Comparison of ENCODE assay signal across 28 cellular contexts in the genomic region with DNA sequence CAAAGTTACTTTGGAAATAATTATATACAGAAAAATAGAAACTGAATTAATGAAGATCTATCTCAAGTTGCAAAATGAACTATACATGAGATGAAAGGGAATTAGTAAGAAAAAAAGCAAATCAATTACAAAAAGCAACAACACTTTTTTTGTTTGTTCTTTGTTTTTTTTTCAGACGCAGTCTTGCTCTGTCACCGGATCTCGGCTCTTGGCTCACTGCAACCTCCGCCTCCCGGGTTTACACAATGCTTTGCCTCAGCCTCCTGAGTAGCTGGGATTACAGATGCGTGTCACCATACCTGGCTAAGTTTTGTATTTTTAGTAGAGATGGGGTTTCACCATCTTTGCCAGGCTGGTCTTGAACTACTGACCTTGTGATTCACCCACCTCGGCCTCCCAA. TPM values are rescaled to one million over a fixed set of nuclear protein-coding genes. Genes with fewer than 3 reads are reported as not detected.
DNase-seq lines count a peak whose midpoint lies in the region; ATAC-seq, FAIRE-seq and TF ChIP-seq lines count a peak whose summit lies in the region.
"Had no signal": no experiment of that assay in that cellular context is flagged by ENCODE, and none has a peak within 500 bp of the region (broad histone marks: within the 10 kb centered on the region; RNA-seq: fewer than 3 reads in every experiment).

No MANE protein-coding gene starts in this region.

- TF ChIP-seq EP300 in HepG2 (IDR thresholded peaks at IDR 0.05; ENCODE audit: low read depth in 2 of 2, low read length in 2 of 2) (no peak), HepG2 (CRISPR knock-in tag; IDR thresholded peaks at IDR 0.05; ENCODE audit: borderline replicate concordance) (no peak)

- peaks cover 28% of the 10 kb centered on the region for H3K4me1 Mint-ChIP-seq in endodermal cell
- H3K4me1 Mint-ChIP-seq: activated CD8-positive, alpha-beta memory T cell treated with anti-CD3 and anti-CD28 coated beads, Interleukin-2, amount 10 ng/mL, durations not matched to agents 7 days and 5 days had no signal

- H4K91ac ChIP-seq in neuronal stem cell (ENCODE audit: low read depth, low read length, poor library complexity), result no peak overlapping the region

- CTCF ChIA-PET in HepG2 (lab: Yijun Ruan, JAX; ENCODE audit: low intra/inter-chr PET ratio, low total read pairs), result no interaction called here

- POLR2A ChIA-PET in HepG2 (lab: Yijun Ruan, JAX), result no interaction called here

- H2AFZ ChIP-seq in HepG2 (ENCODE audit: low read length) (no peak overlapping the region), neuronal stem cell (ENCODE audit: low read length) (no peak overlapping the region)

- no peak overlapping the region for H3K4ac ChIP-seq in neuronal stem cell (ENCODE audit: low read length)

- no peak overlapping the region for H2AK5ac ChIP-seq in neuronal stem cell (ENCODE audit: low read depth, low read length)

- no peak overlapping the region for H2BK12ac ChIP-seq in neuronal stem cell (ENCODE audit: low read length)

- DNase-seq in HepG2 (ENCODE audit: low spot score) (no peak), right lobe of liver (no peak), epithelial cell of esophagus (ENCODE audit: low read depth) (peak; percentile 36), neuronal stem cell (ENCODE audit: low spot score) (no peak), germinal center (ENCODE audit: low spot score) (no peak), endodermal cell (no peak), AG08395 (ENCODE audit: low spot score) (no peak)
- no peak for DNase-seq in activated naive CD4-positive, alpha-beta T cell treated with Interleukin-2 at 50 U/mL for 16 hours
- DNase-seq: ACHN; activated CD4-positive, alpha-beta T cell treated with anti-CD3 and anti-CD28 coated beads, Interleukin-2, amount 10 ng/mL, durations not matched to agents 24 days and 14 days; activated CD8-positive, alpha-beta memory T cell treated with anti-CD3 and anti-CD28 coated beads, Interleukin-2, amount 10 ng/mL, durations not matched to agents 7 days and 5 days; activated naive CD4-positive, alpha-beta T cell treated with anti-CD3 and anti-CD28 coated beads for 36 hours; activated T-cell treated with anti-CD3 and anti-CD28 coated beads, Interleukin-2, amount 50 U/mL, for 72 hours; Calu3; immature natural killer cell; midbrain; NCI-H1092 treated with DMSO at 0.1 percent for 48 hours; NCI-H2029 treated with DMSO at 0.1 percent for 48 hours; NCI-H446; stimulated activated CD4-positive, alpha-beta T cell treated with anti-CD3 and anti-CD28 coated beads, Interleukin-1b, Interleukin-23, amount 100 ng/mL, for 48 hours; upper lobe of left lung had no signal

- no peaks in the 10 kb centered on the region for H4K20me1 ChIP-seq in HepG2 (ENCODE audit: insufficient read depth, low read length)
- H4K20me1 ChIP-seq: BLaER1 treated with 17β-estradiol and CSF1 and Interleukin-3, amounts not matched to agents 10 nM and 100 nM had no signal

- H3K18ac ChIP-seq in neuronal stem cell (ENCODE audit: low read length), result no peak overlapping the region

- TF ChIP-seq POLR2A in HepG2 (IDR thresholded peaks at IDR 0.05; ENCODE audit: insufficient read depth in 1 of 2, low read depth in 2 of 2, low read length in 2 of 2), result no peak
- no peak for TF ChIP-seq POLR2A in right lobe of liver (IDR thresholded peaks at IDR 0.05)

- H3K9me3 ChIP-seq in HepG2 (ENCODE audit: low read length) (peaks cover 15% of the 10 kb centered on the region; the same call in 1 of the 2 replicates), right lobe of liver (peaks cover 0 to 4% (median 0%) of the 10 kb centered on the region in 4 donors), neuronal stem cell (replicated peaks in 1 of 2; ENCODE audit: control insufficient read depth in 2 of 2, insufficient read depth in 1 of 2, low read depth in 1 of 2, low read length in 2 of 2) (peaks cover 2 to 14% of the 10 kb centered on the region in 2 donors), endodermal cell (ENCODE audit: control insufficient read depth, low read length) (peaks cover 6% of the 10 kb centered on the region)

- no peaks in the 10 kb centered on the region for H3K79me1 ChIP-seq in neuronal stem cell (ENCODE audit: low read depth, low read length)

- H3K36me3 ChIP-seq in HepG2 (replicated peaks in 1 of 2; ENCODE audit: control insufficient read depth in 1 of 2, insufficient read depth in 2 of 2, low read length in 2 of 2) (no peaks in the 10 kb centered on the region), right lobe of liver (no peaks in the 10 kb centered on the region), neuronal stem cell (replicated peaks in 1 of 2; ENCODE audit: control insufficient read depth in 2 of 2, insufficient read depth in 2 of 2, low read length in 2 of 2) (peaks cover 2 to 8% of the 10 kb centered on the region in 2 donors), endodermal cell (ENCODE audit: control insufficient read depth, insufficient read depth, low read length) (no peaks in the 10 kb centered on the region)
- H3K36me3 ChIP-seq: cardiac muscle cell, upper lobe of left lung had no signal

- in situ Hi-C loops in HepG2 (cut with HindIII; ENCODE audit: extremely low pct_ligation_motif_present, low pct_unique_long_range_greater_than_20kb), result no loop called here

- H3K27me3 ChIP-seq in HepG2 (ENCODE audit: control insufficient read depth in 1 of 2, insufficient read depth in 2 of 2, low read length in 2 of 2) (no peaks in the 10 kb centered on the region), right lobe of liver (no peaks in the 10 kb centered on the region), neuronal stem cell (ENCODE audit: control insufficient read depth in 3 of 3, insufficient read depth in 3 of 3, low read depth in 1 of 3, low read length in 3 of 3) (no peaks in the 10 kb centered on the region), endodermal cell (ENCODE audit: control insufficient read depth, insufficient read depth, low read length, poor library complexity, severe bottlenecking) (no peaks in the 10 kb centered on the region)
- H3K27me3 ChIP-seq: BLaER1 treated with 17β-estradiol and CSF1 and Interleukin-3, amounts not matched to agents 10 nM and 100 nM; cardiac muscle cell had no signal

- H3K4me2 ChIP-seq in HepG2 (ENCODE audit: low read depth, low read length), result peak overlapping the region; percentile 3; the same call in 1 of the 2 replicates
- peak overlapping the region; percentile 25 for H3K4me2 ChIP-seq in neuronal stem cell (ENCODE audit: insufficient read depth, low read length, poor library complexity, severe bottlenecking)

- no peak overlapping the region for H3K27ac Mint-ChIP-seq in endodermal cell
- H3K27ac Mint-ChIP-seq: activated CD4-positive, alpha-beta T cell treated with anti-CD3 and anti-CD28 coated beads, Interleukin-2, amount 10 ng/mL, durations not matched to agents 24 days and 14 days; activated CD8-positive, alpha-beta memory T cell treated with anti-CD3 and anti-CD28 coated beads, Interleukin-2, amount 10 ng/mL, durations not matched to agents 7 days and 5 days; activated naive CD4-positive, alpha-beta T cell treated with anti-CD3 and anti-CD28 coated beads for 36 hours; activated T-cell treated with anti-CD3 and anti-CD28 coated beads, Interleukin-2, amount 50 U/mL, for 72 hours; dendritic cell treated with granulocyte-macrophage colony-stimulating factor and Interleukin-4, amounts not matched to agents 40 ng/mL and 50 ng/mL, for 4 days; immature natural killer cell; T-helper 2 cell treated with Interferon-gamma antibody and Interleukin-4, amounts not matched to agents 5 μg/mL and 100 μg/mL, for 36 hours had no signal

- no peak overlapping the region for H3K4me3 Mint-ChIP-seq in endodermal cell
- H3K4me3 Mint-ChIP-seq: activated CD4-positive, alpha-beta T cell treated with anti-CD3 and anti-CD28 coated beads, Interleukin-2, amount 10 ng/mL, durations not matched to agents 24 days and 14 days; activated CD8-positive, alpha-beta memory T cell treated with anti-CD3 and anti-CD28 coated beads, Interleukin-2, amount 10 ng/mL, durations not matched to agents 7 days and 5 days; activated naive CD4-positive, alpha-beta T cell treated with anti-CD3 and anti-CD28 coated beads for 36 hours; dendritic cell treated with granulocyte-macrophage colony-stimulating factor and Interleukin-4, amounts not matched to agents 40 ng/mL and 50 ng/mL, for 4 days; T-helper 2 cell treated with Interferon-gamma antibody and Interleukin-4, amounts not matched to agents 5 μg/mL and 100 μg/mL, for 36 hours had no signal

- no peak overlapping the region for H2BK120ac ChIP-seq in neuronal stem cell (ENCODE audit: low read depth, low read length)

- no peak overlapping the region for H3K27ac ChIP-seq in HepG2 (ENCODE audit: extremely low read length, insufficient read depth, low read length)
- no peak overlapping the region for H3K27ac ChIP-seq in right lobe of liver
- H3K27ac ChIP-seq in neuronal stem cell (replicated peaks; ENCODE audit: low read length), result no peak overlapping the region
- no peak overlapping the region for H3K27ac ChIP-seq in endodermal cell (ENCODE audit: low read depth, low read length)
- H3K27ac ChIP-seq: BLaER1 treated with 17β-estradiol and CSF1 and Interleukin-3, amounts not matched to agents 10 nM and 100 nM; cardiac muscle cell; HL-60; skin epidermis; upper lobe of left lung had no signal

- H4K8ac ChIP-seq in neuronal stem cell (ENCODE audit: low read depth, low read length), result no peak overlapping the region

- H3K4me3 ChIP-seq in HepG2 (replicated peaks in 1 of 3; ENCODE audit: insufficient read depth in 1 of 3, low read depth in 2 of 3, low read length in 3 of 3) (no peak overlapping the region), right lobe of liver (no peak overlapping the region), epithelial cell of esophagus (ENCODE audit: low read length) (no peak overlapping the region), neuronal stem cell (ENCODE audit: low read length in 2 of 2) (no peak overlapping the region), endodermal cell (ENCODE audit: low read length) (no peak overlapping the region)
- H3K4me3 ChIP-seq: BLaER1 treated with 17β-estradiol and CSF1 and Interleukin-3, amounts not matched to agents 10 nM and 100 nM; cardiac muscle cell; skin epidermis; upper lobe of left lung had no signal

- ATAC-seq in HepG2 (no peak), right lobe of liver (no peak)
- ATAC-seq: activated CD8-positive, alpha-beta memory T cell treated with anti-CD3 and anti-CD28 coated beads, Interleukin-2, amount 10 ng/mL, durations not matched to agents 7 days and 5 days; activated T-cell treated with anti-CD3 and anti-CD28 coated beads, Interleukin-2, amount 50 U/mL, for 72 hours had no signal

- H3K4me1 ChIP-seq in HepG2 (ENCODE audit: insufficient read depth, low read length) (peaks cover 24% of the 10 kb centered on the region), right lobe of liver (no peaks in the 10 kb centered on the region), neuronal stem cell (ENCODE audit: control insufficient read depth in 2 of 2, insufficient read depth in 1 of 2, low read depth in 1 of 2, low read length in 2 of 2) (peaks cover 0 to 7% of the 10 kb centered on the region in 2 donors), endodermal cell (ENCODE audit: control insufficient read depth, insufficient read depth, low read length) (no peaks in the 10 kb centered on the region)

- H3K27me3 Mint-ChIP-seq in endodermal cell (ENCODE audit: insufficient read depth), result peaks cover 14% of the 10 kb centered on the region
- H3K27me3 Mint-ChIP-seq: activated CD4-positive, alpha-beta T cell treated with anti-CD3 and anti-CD28 coated beads, Interleukin-2, amount 10 ng/mL, durations not matched to agents 24 days and 14 days had no signal

- no TSS peak for BruUV-seq in HepG2 (replicated peaks; lab: Mats Ljungman, UMichigan)

- H3K9ac ChIP-seq in HepG2 (ENCODE audit: insufficient read depth, low read depth, low read length), result no peak overlapping the region
- no peak overlapping the region for H3K9ac ChIP-seq in neuronal stem cell (ENCODE audit: low read depth, low read length, poor library complexity)
- no peak overlapping the region for H3K9ac ChIP-seq in endodermal cell (ENCODE audit: extremely low read depth, low read length, poor library complexity, severe bottlenecking)

- no peak for TF ChIP-seq RAD21 in HepG2 (CRISPR knock-in tag; IDR thresholded peaks at IDR 0.05)

- H3K79me2 ChIP-seq in HepG2 (ENCODE audit: insufficient read depth, low read length), result no peaks in the 10 kb centered on the region

- intact Hi-C loops in HepG2 (cut with micrococcal nuclease; ENCODE audit: unreplicated experiment) (no loop called here), right lobe of liver (cut with DNase I) (no loop called here)

- H3K23ac ChIP-seq in neuronal stem cell (ENCODE audit: low read depth, low read length, poor library complexity), result no peak overlapping the region

- no peak overlapping the region for H2BK5ac ChIP-seq in neuronal stem cell (ENCODE audit: low read length)

- H3K36me3 Mint-ChIP-seq in endodermal cell (ENCODE audit: low read depth), result peaks cover 11% of the 10 kb centered on the region

- no peak overlapping the region for H2BK15ac ChIP-seq in neuronal stem cell (ENCODE audit: low read length)

- no peak overlapping the region for H3K14ac ChIP-seq in neuronal stem cell (ENCODE audit: low read length)

- FAIRE-seq in HepG2 (lab: Jason Lieb, UNC), result no peak
- FAIRE-seq: GM19239 had no signal

- no peaks in the 10 kb centered on the region for H3K9me3 Mint-ChIP-seq in endodermal cell

- no peak for TF ChIP-seq CTCF in HepG2 (CRISPR knock-in tag; IDR thresholded peaks at IDR 0.05)
- TF ChIP-seq CTCF in right lobe of liver (IDR thresholded peaks at IDR 0.05), result no peak
- no peak for TF ChIP-seq CTCF in epithelial cell of esophagus (IDR thresholded peaks at IDR 0.05; ENCODE audit: insufficient read depth, low read depth, low read length, missing control alignments)
- no peak for TF ChIP-seq CTCF in endodermal cell (conservative IDR thresholded peaks at IDR 0.05)

- WGBS in HepG2 (ENCODE audit: low lambda C conversion rate), result 18% methylated on average over 7 of the region's 7 CpGs
- 48% methylated on average over 7 of the region's 7 CpGs for WGBS in right lobe of liver (ENCODE audit: insufficient coverage, low coverage, low lambda C conversion rate, missing lambda C conversion rate)
- no CpG with 5 or more reads among the region's 7 CpGs for WGBS in neuronal stem cell (ENCODE audit: extremely low coverage in 2 of 2, insufficient read length in 2 of 2, insufficient replicate concordance in 1 of 2), 2 donors
- WGBS in endodermal cell (ENCODE audit: insufficient coverage in 1 of 2, insufficient read length in 1 of 2), 2 experiments, result 81 to 91% methylated on average over 2 to 7 of the region's 7 CpGs

RNA-seq across cellular contexts. Expression of a gene that starts 2.2 kb away (rescaled TPM):
- total RNA-seq in HepG2 (2016; rRNA removed; fragmentation: Illumina TruSeq; extraction: Trizol) (0.15 and 0.29 TPM in 2 replicates), right lobe of liver (1 to 10 TPM in 1 of 6 experiments, under 1 TPM in 5; 0.12 to 1.3 (median 0.47) TPM), endodermal cell (10 to 100 TPM; 12.6 to 19.4 TPM)
- total RNA-seq in HepG2 (2016; cell fraction: cytosol; rRNA removed; fragmentation: Illumina TruSeq; extraction: Trizol; ENCODE audit: low read depth), result not detected in 2 replicates
- 0.24 and 0.58 TPM in 2 replicates for total RNA-seq in HepG2 (2016; cell fraction: insoluble cytoplasmic fraction; rRNA removed; fragmentation: Illumina TruSeq; extraction: Trizol)
- total RNA-seq in HepG2 (2016; cell fraction: membrane; rRNA removed; fragmentation: Illumina TruSeq; extraction: Trizol), result 0.19 and 0.24 TPM in 2 replicates
- 0.56 TPM in 1 of 2 replicates, not detected in the other for total RNA-seq in HepG2 (2016; cell fraction: nucleus; rRNA removed; fragmentation: Illumina TruSeq; extraction: Trizol)
- polyA plus RNA-seq in HepG2 (2011; rRNA removed), result 0.17 and 0.38 TPM in 2 replicates
- polyA plus RNA-seq in HepG2 (2011; cell fraction: cytosol; rRNA removed), result 0.07 and 0.13 TPM in 2 replicates
- 0.18 and 0.23 TPM in 2 replicates for polyA plus RNA-seq in HepG2 (2011; cell fraction: nucleus; rRNA removed)
- polyA plus RNA-seq in HepG2 (2012), result 0.37 and 0.46 TPM in 2 replicates
- 0.14 TPM in 1 of 2 replicates, not detected in the other for polyA plus RNA-seq in HepG2 (2016; cell fraction: cytosol; fragmentation: Illumina TruSeq; extraction: Trizol; ENCODE audit: low read depth)
- 0.38 and 0.69 TPM in 2 replicates for polyA plus RNA-seq in HepG2 (2016; cell fraction: insoluble cytoplasmic fraction; fragmentation: Illumina TruSeq; extraction: Trizol; ENCODE audit: low read depth)
- polyA plus RNA-seq in HepG2 (2016; cell fraction: membrane; fragmentation: Illumina TruSeq; extraction: Trizol; ENCODE audit: low read depth), result 0.07 and 0.23 TPM in 2 replicates
- 0.48 and 1.3 TPM in 2 replicates for polyA plus RNA-seq in HepG2 (2016; cell fraction: nucleus; fragmentation: Illumina TruSeq; extraction: Trizol; ENCODE audit: insufficient read depth, low read depth)
- polyA minus RNA-seq in HepG2 (2011; rRNA and poly(A)+ RNA removed; ENCODE audit: low replicate concordance), result not detected in 2 replicates
- 0.26 and 0.89 TPM in 2 replicates for polyA minus RNA-seq in HepG2 (2011; cell fraction: cytosol; rRNA and poly(A)+ RNA removed)
- polyA minus RNA-seq in HepG2 (2011; cell fraction: nucleus; rRNA and poly(A)+ RNA removed), result 0.64 TPM in 1 of 2 replicates, not detected in the other
- 17.2 TPM for polyA plus RNA-seq in neuronal stem cell (2013, experiment 1 of 2)
- polyA plus RNA-seq in neuronal stem cell (2013, experiment 2 of 2), result 18.0 TPM
- 10.1 TPM for polyA plus RNA-seq in endodermal cell (2013, experiment 1 of 2)
- 12.3 TPM for polyA plus RNA-seq in endodermal cell (2013, experiment 2 of 2)
- total RNA-seq: Calu3 had no signal

RNA-seq across cellular contexts. Expression of a gene that starts 27.3 kb away (rescaled TPM):
- total RNA-seq in HepG2 (2016; rRNA removed; fragmentation: Illumina TruSeq; extraction: Trizol) (12.1 and 14.5 TPM in 2 replicates), right lobe of liver (10 to 100 TPM in 5 of 6 experiments, 1 to 10 TPM in 1; 6.6 to 18.9 (median 13.9) TPM), endodermal cell (10 to 100 TPM; 51.7 to 78.3 TPM)
- 1.8 and 1.9 TPM in 2 replicates for total RNA-seq in HepG2 (2016; cell fraction: cytosol; rRNA removed; fragmentation: Illumina TruSeq; extraction: Trizol; ENCODE audit: low read depth)
- 13.3 and 13.9 TPM in 2 replicates for total RNA-seq in HepG2 (2016; cell fraction: insoluble cytoplasmic fraction; rRNA removed; fragmentation: Illumina TruSeq; extraction: Trizol)
- 4.6 and 4.7 TPM in 2 replicates for total RNA-seq in HepG2 (2016; cell fraction: membrane; rRNA removed; fragmentation: Illumina TruSeq; extraction: Trizol)
- total RNA-seq in HepG2 (2016; cell fraction: nucleus; rRNA removed; fragmentation: Illumina TruSeq; extraction: Trizol), result 12.9 and 16.9 TPM in 2 replicates
- 8.1 and 8.4 TPM in 2 replicates for polyA plus RNA-seq in HepG2 (2011; rRNA removed)
- polyA plus RNA-seq in HepG2 (2011; cell fraction: cytosol; rRNA removed), result 4.1 and 5.1 TPM in 2 replicates
- polyA plus RNA-seq in HepG2 (2011; cell fraction: nucleus; rRNA removed), result 26.0 and 27.3 TPM in 2 replicates
- 8.0 and 9.4 TPM in 2 replicates for polyA plus RNA-seq in HepG2 (2012)
- polyA plus RNA-seq in HepG2 (2016; cell fraction: cytosol; fragmentation: Illumina TruSeq; extraction: Trizol; ENCODE audit: low read depth), result 0.28 and 0.32 TPM in 2 replicates
- polyA plus RNA-seq in HepG2 (2016; cell fraction: insoluble cytoplasmic fraction; fragmentation: Illumina TruSeq; extraction: Trizol; ENCODE audit: low read depth), result 6.5 TPM in 2 replicates
- 0.78 and 1.0 TPM in 2 replicates for polyA plus RNA-seq in HepG2 (2016; cell fraction: membrane; fragmentation: Illumina TruSeq; extraction: Trizol; ENCODE audit: low read depth)
- 19.2 and 24.1 TPM in 2 replicates for polyA plus RNA-seq in HepG2 (2016; cell fraction: nucleus; fragmentation: Illumina TruSeq; extraction: Trizol; ENCODE audit: insufficient read depth, low read depth)
- 11.3 and 19.4 TPM in 2 replicates for polyA minus RNA-seq in HepG2 (2011; rRNA and poly(A)+ RNA removed; ENCODE audit: low replicate concordance)
- 7.6 and 9.4 TPM in 2 replicates for polyA minus RNA-seq in HepG2 (2011; cell fraction: cytosol; rRNA and poly(A)+ RNA removed)
- 30.6 and 42.0 TPM in 2 replicates for polyA minus RNA-seq in HepG2 (2011; cell fraction: nucleus; rRNA and poly(A)+ RNA removed)
- polyA plus RNA-seq in neuronal stem cell (2013, experiment 1 of 2), result 14.8 TPM
- 15.4 TPM for polyA plus RNA-seq in neuronal stem cell (2013, experiment 2 of 2)
- polyA plus RNA-seq in endodermal cell (2013, experiment 1 of 2), result 33.4 TPM
- polyA plus RNA-seq in endodermal cell (2013, experiment 2 of 2), result 33.4 TPM

RNA-seq across cellular contexts. Expression of a gene that starts 28.3 kb away (rescaled TPM):
- total RNA-seq in HepG2 (2016; rRNA removed; fragmentation: Illumina TruSeq; extraction: Trizol), result 5.3 and 6.2 TPM in 2 replicates
- total RNA-seq in HepG2 (2016; cell fraction: cytosol; rRNA removed; fragmentation: Illumina TruSeq; extraction: Trizol; ENCODE audit: low read depth), result 0.91 and 1.1 TPM in 2 replicates
- 4.0 and 5.0 TPM in 2 replicates for total RNA-seq in HepG2 (2016; cell fraction: insoluble cytoplasmic fraction; rRNA removed; fragmentation: Illumina TruSeq; extraction: Trizol)
- total RNA-seq in HepG2 (2016; cell fraction: membrane; rRNA removed; fragmentation: Illumina TruSeq; extraction: Trizol), result 1.2 and 1.6 TPM in 2 replicates
- total RNA-seq in HepG2 (2016; cell fraction: nucleus; rRNA removed; fragmentation: Illumina TruSeq; extraction: Trizol), result 4.6 and 4.9 TPM in 2 replicates
- 1.1 TPM in 2 replicates for polyA plus RNA-seq in HepG2 (2011; rRNA removed)
- 0.36 and 0.78 TPM in 2 replicates for polyA plus RNA-seq in HepG2 (2011; cell fraction: cytosol; rRNA removed)
- 0.63 and 1.4 TPM in 2 replicates for polyA plus RNA-seq in HepG2 (2011; cell fraction: nucleus; rRNA removed)
- polyA plus RNA-seq in HepG2 (2012), result 1.3 and 1.9 TPM in 2 replicates
- 0.23 and 0.25 TPM in 2 replicates for polyA plus RNA-seq in HepG2 (2016; cell fraction: cytosol; fragmentation: Illumina TruSeq; extraction: Trizol; ENCODE audit: low read depth)
- 2.3 and 2.6 TPM in 2 replicates for polyA plus RNA-seq in HepG2 (2016; cell fraction: insoluble cytoplasmic fraction; fragmentation: Illumina TruSeq; extraction: Trizol; ENCODE audit: low read depth)
- 0.31 and 0.59 TPM in 2 replicates for polyA plus RNA-seq in HepG2 (2016; cell fraction: membrane; fragmentation: Illumina TruSeq; extraction: Trizol; ENCODE audit: low read depth)
- 4.6 and 5.5 TPM in 2 replicates for polyA plus RNA-seq in HepG2 (2016; cell fraction: nucleus; fragmentation: Illumina TruSeq; extraction: Trizol; ENCODE audit: insufficient read depth, low read depth)
- 1.1 TPM in 1 of 2 replicates, not detected in the other for polyA minus RNA-seq in HepG2 (2011; rRNA and poly(A)+ RNA removed; ENCODE audit: low replicate concordance)
- polyA minus RNA-seq in HepG2 (2011; cell fraction: cytosol; rRNA and poly(A)+ RNA removed), result 0.70 and 1.1 TPM in 2 replicates
- 4.5 and 9.7 TPM in 2 replicates for polyA minus RNA-seq in HepG2 (2011; cell fraction: nucleus; rRNA and poly(A)+ RNA removed)
- 1 to 10 TPM in 5 of 6 experiments, under 1 TPM in 1; 0.70 to 4.2 (median 2.0) TPM for total RNA-seq in right lobe of liver
- polyA plus RNA-seq in neuronal stem cell (2013, experiment 1 of 2), result 5.8 TPM
- polyA plus RNA-seq in neuronal stem cell (2013, experiment 2 of 2), result 5.5 TPM
- total RNA-seq in endodermal cell, result 10 to 100 TPM; 17.7 to 25.5 TPM
- 7.9 TPM for polyA plus RNA-seq in endodermal cell (2013, experiment 1 of 2)
- polyA plus RNA-seq in endodermal cell (2013, experiment 2 of 2), result 7.3 TPM
- total RNA-seq: Calu3 had no signal

Comparison
In these comparisons a context has a peak if more than half of its experiments do, and no peak if none do; other contexts are left out.
1. RNA of a gene that starts 2.2 kb away (total RNA-seq): 12.6 to 19.4 TPM in endodermal cell; 0.12 to 1.3 TPM in right lobe of liver and 0.15 to 0.58 TPM in HepG2; every median in the first group is over 4 times any median in the second.